18 cellular contexts compared by ENCODE assay signal in the genomic region with DNA sequence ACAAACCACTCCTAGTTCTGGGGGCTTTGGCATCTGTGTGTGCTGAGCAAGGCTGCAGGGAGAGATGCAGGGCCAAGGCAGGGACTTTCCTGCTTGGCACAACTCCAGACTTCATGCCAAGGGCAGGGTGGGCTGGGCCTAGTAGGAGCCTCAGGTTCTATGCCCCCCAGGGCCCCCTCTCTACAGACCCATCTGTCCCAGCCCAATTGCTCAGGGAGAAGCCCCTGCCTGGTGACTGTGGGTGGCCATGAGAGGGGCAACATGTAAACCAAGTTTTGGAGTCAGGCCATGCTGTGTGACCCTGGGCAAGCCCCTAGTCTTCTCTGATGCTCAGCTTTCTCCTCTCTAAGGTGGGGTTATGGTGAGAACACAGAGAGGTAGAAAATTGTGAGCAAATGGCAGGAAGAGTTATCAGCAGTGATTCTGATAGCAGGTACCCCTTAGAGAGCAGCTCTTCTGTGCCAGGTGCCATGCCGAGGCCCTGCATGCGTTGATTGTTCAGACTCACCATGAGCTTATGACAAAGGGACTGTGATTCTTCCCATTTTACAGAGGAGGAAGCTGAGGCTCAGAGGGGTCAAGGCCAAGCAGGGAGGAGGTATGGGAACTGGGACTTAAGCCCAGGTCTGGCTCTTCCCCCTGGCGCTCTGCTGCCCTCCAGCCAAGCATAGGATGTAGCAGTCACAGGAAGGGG. TPM values are rescaled to one million over a fixed set of nuclear protein-coding genes. Genes with fewer than 3 reads are reported as not detected.
DNase-seq lines count a peak whose midpoint lies in the region; ATAC-seq, FAIRE-seq and TF ChIP-seq lines count a peak whose summit lies in the region.
"Had no signal": no experiment of that assay in that cellular context is flagged by ENCODE, and none has a peak within 500 bp of the region (broad histone marks: within the 10 kb centered on the region; RNA-seq: fewer than 3 reads in every experiment).

No MANE protein-coding gene starts in this region.

- H3K9ac ChIP-seq in mesenchymal stem cell (ENCODE audit: low read length), result peak overlapping the region; percentile 41
- H3K9ac ChIP-seq: neural progenitor cell, SK-N-SH had no signal

- no peak overlapping the region for H3K23ac ChIP-seq in mesenchymal stem cell (ENCODE audit: low read length in 2 of 2)

- no peak overlapping the region for H3K18ac ChIP-seq in mesenchymal stem cell (ENCODE audit: low read depth in 1 of 2, low read length in 2 of 2)

- H3K27ac ChIP-seq in WERI-Rb-1 (no peak overlapping the region), mesenchymal stem cell (ENCODE audit: low read length, poor library complexity, severe bottlenecking) (no peak overlapping the region), suprapubic skin (peak overlapping the region; percentile 16)
- H3K27ac ChIP-seq: cardiac muscle cell, neural progenitor cell had no signal

- peak; percentile 7 for DNase-seq in GM20000 (ENCODE audit: low spot score)
- DNase-seq in WERI-Rb-1, result peak; percentile 9
- no peak for DNase-seq in mesenchymal stem cell
- peak in 1 of 2 donors; percentile 53 for DNase-seq in suprapubic skin (ENCODE audit: low spot score in 2 of 2)
- no peak for DNase-seq in GM19239 (ENCODE audit: insufficient read length, low spot score)
- DNase-seq: activated CD4-positive, alpha-beta T cell treated with anti-CD3 and anti-CD28 coated beads, Interleukin-2, amount 50 U/mL, for 1 hour; Calu3; heart right ventricle; NCI-H1092 treated with DMSO at 0.1 percent for 48 hours; NCI-H69; retina; SK-N-SH; stimulated activated naive CD8-positive, alpha-beta T cell treated with anti-CD3 and anti-CD28 coated beads, Interleukin-15, Interleukin-2, amounts not matched to agents 100 U/mL and 50 U/mL, for 24 hours had no signal

- no peak overlapping the region for H2BK12ac ChIP-seq in mesenchymal stem cell (ENCODE audit: low read length in 2 of 2)

- no peak overlapping the region for H2BK120ac ChIP-seq in mesenchymal stem cell (ENCODE audit: low read depth, low read length)

- H3K14ac ChIP-seq in mesenchymal stem cell (ENCODE audit: low read length in 2 of 2), result peak overlapping the region in 1 of 2 experiments; percentile 71

- peak overlapping the region; percentile 39 for H2AK5ac ChIP-seq in mesenchymal stem cell (ENCODE audit: low read length, severe bottlenecking)

- H4K91ac ChIP-seq in mesenchymal stem cell (ENCODE audit: low read length), result no peak overlapping the region

- H4K8ac ChIP-seq in mesenchymal stem cell (ENCODE audit: low read length), result no peak overlapping the region

- TF ChIP-seq POLR2A in suprapubic skin (IDR thresholded peaks at IDR 0.05), result no peak

- TF ChIP-seq EP300 in suprapubic skin (IDR thresholded peaks at IDR 0.05), result no peak

- no peak for FAIRE-seq in GM19239 (lab: Jason Lieb, UNC)
- FAIRE-seq: TTC549 had no signal

- no peak overlapping the region for H3K4me2 ChIP-seq in mesenchymal stem cell (ENCODE audit: low read length, poor library complexity, severe bottlenecking)
- H3K4me2 ChIP-seq: neural progenitor cell, SK-N-SH had no signal

- ATAC-seq in GM18907 (IDR thresholded peaks at IDR 0.05; ENCODE audit: unreplicated experiment) (no peak), HG03280 (IDR thresholded peaks at IDR 0.05; ENCODE audit: unreplicated experiment) (no peak)
- ATAC-seq: heart right ventricle; stimulated activated naive CD8-positive, alpha-beta T cell treated with anti-CD3 and anti-CD28 coated beads, Interleukin-15, Interleukin-2, amounts not matched to agents 100 U/mL and 50 U/mL, for 24 hours had no signal

- TF ChIP-seq CTCF in GM20000 (IDR thresholded peaks at IDR 0.05; ENCODE audit: extremely low read depth, missing control alignments), result no peak
- TF ChIP-seq CTCF in WERI-Rb-1 (IDR thresholded peaks at IDR 0.05; ENCODE audit: low read depth, low read length), result no peak
- no peak for TF ChIP-seq CTCF in suprapubic skin (IDR thresholded peaks at IDR 0.05)

- no peak overlapping the region for H3K4me3 ChIP-seq in WERI-Rb-1 (ENCODE audit: low read depth, low read length)
- no peak overlapping the region for H3K4me3 ChIP-seq in mesenchymal stem cell (ENCODE audit: insufficient read depth in 1 of 2, low read depth in 1 of 2, low read length in 2 of 2)
- H3K4me3 ChIP-seq in suprapubic skin, result no peak overlapping the region
- H3K4me3 ChIP-seq: cardiac muscle cell, heart right ventricle, neural progenitor cell had no signal

- peaks cover 38% of the 10 kb centered on the region for H3K4me1 ChIP-seq in mesenchymal stem cell (ENCODE audit: control insufficient read depth, insufficient read depth, low read depth, low read length)
- H3K4me1 ChIP-seq in suprapubic skin, result peaks cover 33% of the 10 kb centered on the region

- H3K36me3 ChIP-seq in WERI-Rb-1 (peaks cover 3% of the 10 kb centered on the region), mesenchymal stem cell (ENCODE audit: control insufficient read depth in 1 of 2, insufficient read depth in 2 of 2, low read depth in 1 of 2, low read length in 2 of 2) (peaks cover 4 to 5% of the 10 kb centered on the region in 2 experiments), suprapubic skin (peaks cover 3% of the 10 kb centered on the region)
- H3K36me3 ChIP-seq: cardiac muscle cell, neural progenitor cell had no signal

- no peaks in the 10 kb centered on the region for H3K9me3 ChIP-seq in WERI-Rb-1 (ENCODE audit: severe bottlenecking)
- no peaks in the 10 kb centered on the region for H3K9me3 ChIP-seq in mesenchymal stem cell (ENCODE audit: control insufficient read depth, low read length)
- H3K9me3 ChIP-seq in suprapubic skin, result no peaks in the 10 kb centered on the region
- H3K9me3 ChIP-seq: heart right ventricle, SK-N-SH had no signal

- H2AFZ ChIP-seq in mesenchymal stem cell (ENCODE audit: low read depth, low read length), result no peak overlapping the region
- H2AFZ ChIP-seq: neural progenitor cell had no signal

- H3K27me3 ChIP-seq in WERI-Rb-1 (ENCODE audit: insufficient read depth, low read depth, severe bottlenecking) (no peaks in the 10 kb centered on the region), mesenchymal stem cell (ENCODE audit: control insufficient read depth in 1 of 2, insufficient read depth in 1 of 2, low read length in 2 of 2) (no peaks in the 10 kb centered on the region), suprapubic skin (no peaks in the 10 kb centered on the region)

- H2BK15ac ChIP-seq in mesenchymal stem cell (ENCODE audit: low read depth, poor library complexity, severe bottlenecking), result no peak overlapping the region

- H2BK5ac ChIP-seq in mesenchymal stem cell (ENCODE audit: low read depth, low read length, poor library complexity, severe bottlenecking), result no peak overlapping the region

- H3K79me1 ChIP-seq in mesenchymal stem cell (replicated peaks; ENCODE audit: low read length, poor library complexity, severe bottlenecking), result peaks cover 15% of the 10 kb centered on the region

- no peak overlapping the region for H3K4ac ChIP-seq in mesenchymal stem cell (ENCODE audit: low read depth in 1 of 2, low read length in 2 of 2)

- 92% methylated on average over 3 of the region's 3 CpGs for WGBS in mesenchymal stem cell
- 80% methylated on average over 3 of the region's 3 CpGs for WGBS in suprapubic skin

RNA-seq across cellular contexts. Expression of gene OLFML2A, which starts 5.2 kb away (rescaled TPM):
- 14.3 TPM for polyA plus RNA-seq in mesenchymal stem cell (2013, experiment 1 of 2)
- polyA plus RNA-seq in mesenchymal stem cell (2013, experiment 2 of 2), result 14.4 TPM
- 10 to 100 TPM; 14.6 to 36.8 (median 18.9) TPM for total RNA-seq in suprapubic skin

RNA-seq across cellular contexts. Expression of gene NR6A1, which starts 11.0 kb away (rescaled TPM):
- 0.66 TPM for polyA plus RNA-seq in mesenchymal stem cell (2013, experiment 1 of 2)
- 0.74 TPM for polyA plus RNA-seq in mesenchymal stem cell (2013, experiment 2 of 2)
- total RNA-seq in suprapubic skin, result 10 to 100 TPM in 1 of 4 donors, 1 to 10 TPM in 3; 6.5 to 10.1 (median 6.8) TPM

Comparison
In these comparisons a context has a peak if more than half of its experiments do, and no peak if none do; other contexts are left out.
1. DNase-seq: peak in GM20000 (single experiment) and WERI-Rb-1 (single experiment); none in mesenchymal stem cell (single experiment) and GM19239 (single experiment).